Comparison of ENCODE assay signal across 1 cellular context in genomic region chr3:142366434-142366833, GRCh38.
TF ChIP-seq lines count a peak whose summit lies in the region.

No MANE protein-coding gene starts in this region.

TF ChIP-seq in WTC11, 78 proteins besides CTCF, POLR2A, EP300 and RAD21 (continued from another document):
- TF ChIP-seq NR2C2 (CRISPR knock-in tag; IDR thresholded peaks at IDR 0.05), result no peak
- no peak for TF ChIP-seq NFATC4 (CRISPR knock-in tag; IDR thresholded peaks at IDR 0.05)
- TF ChIP-seq ZNF121 (CRISPR knock-in tag; IDR thresholded peaks at IDR 0.05), result no peak
- no peak for TF ChIP-seq ARID4B (CRISPR knock-in tag; IDR thresholded peaks at IDR 0.05; ENCODE audit: borderline replicate concordance)
- no peak for TF ChIP-seq ATF2 (CRISPR knock-in tag; IDR thresholded peaks at IDR 0.05; ENCODE audit: borderline replicate concordance, low read depth)
